Comparison of ENCODE assay signal across 23 cellular contexts in genomic region chr20:22241609-22242008, GRCh38.
"Had no signal": no experiment of that assay in that cellular context is flagged by ENCODE, and none has a peak within 500 bp of the region (broad histone marks: within the 10 kb centered on the region; RNA-seq: fewer than 3 reads in every experiment).

No MANE protein-coding gene starts in this region.

- H3K27ac Mint-ChIP-seq: activated CD4-positive, alpha-beta memory T cell treated with anti-CD3 and anti-CD28 coated beads, Interleukin-2, amount 10 ng/mL, durations not matched to agents 7 days and 5 days; activated CD4-positive, alpha-beta T cell treated with anti-CD3 and anti-CD28 coated beads for 36 hours; activated naive CD8-positive, alpha-beta T cell treated with anti-CD3 and anti-CD28 coated beads, Interleukin-2, amount 10 ng/mL, durations not matched to agents 7 days and 5 days; T-helper 17 cell had no signal

- DNase-seq: activated CD4-positive, alpha-beta memory T cell treated with anti-CD3 and anti-CD28 coated beads, Interleukin-2, amount 10 ng/mL, durations not matched to agents 7 days and 5 days; activated CD4-positive, alpha-beta T cell treated with anti-CD3 and anti-CD28 coated beads for 36 hours; activated CD4-positive, alpha-beta T cell treated with anti-CD3 and anti-CD28 coated beads, Interleukin-2, amount 50 U/mL, for 1 hour; activated CD4-positive, CD25-positive, alpha-beta regulatory T cell; activated CD8-positive, alpha-beta memory T cell treated with anti-CD3 and anti-CD28 coated beads, Interleukin-2, amount 50 U/mL, for 4 hours; activated naive CD4-positive, alpha-beta T cell treated with anti-CD3 and anti-CD28 coated beads, Interleukin-2, amount 50 U/mL, for 16 hours; activated naive CD8-positive, alpha-beta T cell treated with anti-CD3 and anti-CD28 coated beads, Interleukin-2, amount 10 ng/mL, durations not matched to agents 7 days and 5 days; activated T-cell treated with anti-CD3 and anti-CD28 coated beads, Interleukin-2, amount 50 U/mL, for 1 hour; adrenal gland; anterior cingulate cortex; caudate nucleus; colonic mucosa; NCI-H1105 treated with DMSO at 0.1 percent for 48 hours; NCI-H1436 treated with DMSO at 0.1 percent for 48 hours; NCI-H187; NCI-H2081; NCI-H510A treated with DMSO at 0.1 percent for 48 hours; PC-9; SIG-M5; T-helper 17 cell; T-helper 9 cell had no signal

- H3K4me3 Mint-ChIP-seq: activated CD4-positive, alpha-beta memory T cell treated with anti-CD3 and anti-CD28 coated beads, Interleukin-2, amount 10 ng/mL, durations not matched to agents 7 days and 5 days; activated CD4-positive, alpha-beta T cell treated with anti-CD3 and anti-CD28 coated beads for 36 hours; activated naive CD8-positive, alpha-beta T cell treated with anti-CD3 and anti-CD28 coated beads, Interleukin-2, amount 10 ng/mL, durations not matched to agents 7 days and 5 days; T-helper 17 cell had no signal

- H3K4me1 Mint-ChIP-seq: activated CD4-positive, alpha-beta memory T cell treated with anti-CD3 and anti-CD28 coated beads, Interleukin-2, amount 10 ng/mL, durations not matched to agents 7 days and 5 days; activated CD4-positive, alpha-beta T cell treated with anti-CD3 and anti-CD28 coated beads for 36 hours; activated naive CD8-positive, alpha-beta T cell treated with anti-CD3 and anti-CD28 coated beads, Interleukin-2, amount 10 ng/mL, durations not matched to agents 7 days and 5 days; T-helper 17 cell had no signal

- ATAC-seq: activated CD4-positive, alpha-beta T cell treated with anti-CD3 and anti-CD28 coated beads for 36 hours; T-helper 17 cell had no signal

- H3K36me3 ChIP-seq: adrenal gland, breast epithelium, colonic mucosa had no signal

- H3K27me3 Mint-ChIP-seq: activated CD4-positive, alpha-beta memory T cell treated with anti-CD3 and anti-CD28 coated beads, Interleukin-2, amount 10 ng/mL, durations not matched to agents 7 days and 5 days; activated CD4-positive, alpha-beta T cell treated with anti-CD3 and anti-CD28 coated beads for 36 hours; activated naive CD8-positive, alpha-beta T cell treated with anti-CD3 and anti-CD28 coated beads, Interleukin-2, amount 10 ng/mL, durations not matched to agents 7 days and 5 days; T-helper 17 cell had no signal

- H3K4me3 ChIP-seq: adrenal gland, breast epithelium, colonic mucosa, PC-9 had no signal

- H2AFZ ChIP-seq: PC-9 had no signal

- H3K27ac ChIP-seq: adrenal gland, breast epithelium, colonic mucosa, PC-9, VCaP had no signal

- H3K9me3 ChIP-seq: adrenal gland, breast epithelium, colonic mucosa had no signal

- H3K4me2 ChIP-seq: PC-9 had no signal

- H3K27me3 ChIP-seq: breast epithelium, colonic mucosa had no signal

- H3K36me3 Mint-ChIP-seq: activated naive CD8-positive, alpha-beta T cell treated with anti-CD3 and anti-CD28 coated beads, Interleukin-2, amount 10 ng/mL, durations not matched to agents 7 days and 5 days had no signal

- H3K4me1 ChIP-seq: adrenal gland, breast epithelium, colonic mucosa had no signal
